19 cellular contexts compared by ENCODE assay signal in genomic region chr10:71375954-71376353, GRCh38. TPM values are rescaled to one million over a fixed set of nuclear protein-coding genes. Genes with fewer than 3 reads are reported as not detected.
DNase-seq lines count a peak whose midpoint lies in the region; ATAC-seq and TF ChIP-seq lines count a peak whose summit lies in the region.
"Had no signal": no experiment of that assay in that cellular context is flagged by ENCODE, and none has a peak within 500 bp of the region (broad histone marks: within the 10 kb centered on the region; RNA-seq: fewer than 3 reads in every experiment).

No MANE protein-coding gene starts in this region.

- peaks cover 76% of the 10 kb centered on the region for H3K4me1 Mint-ChIP-seq in CD14-positive monocyte
- peaks cover 9% of the 10 kb centered on the region for H3K4me1 Mint-ChIP-seq in CD8-positive, alpha-beta T cell (ENCODE audit: low read depth)
- H3K4me1 Mint-ChIP-seq in activated CD4-positive, alpha-beta memory T cell treated with anti-CD3 and anti-CD28 coated beads, Interleukin-2, amount 10 ng/mL, durations not matched to agents 7 days and 5 days = peaks cover 11% of the 10 kb centered on the region

- no peaks in the 10 kb centered on the region for H3K36me3 Mint-ChIP-seq in CD14-positive monocyte
- H3K36me3 Mint-ChIP-seq in CD8-positive, alpha-beta T cell = no peaks in the 10 kb centered on the region
- no peaks in the 10 kb centered on the region for H3K36me3 Mint-ChIP-seq in activated CD4-positive, alpha-beta memory T cell treated with anti-CD3 and anti-CD28 coated beads, Interleukin-2, amount 10 ng/mL, durations not matched to agents 7 days and 5 days (ENCODE audit: low read depth)

- no peaks in the 10 kb centered on the region for H3K27me3 ChIP-seq in CD8-positive, alpha-beta T cell (ENCODE audit: insufficient read depth, low read length)
- H3K27me3 ChIP-seq in lower lobe of right lung (ENCODE audit: low read depth) = no peaks in the 10 kb centered on the region
- H3K27me3 ChIP-seq: BLaER1 had no signal

- CTCF ChIA-PET in CD8-positive, alpha-beta T cell (lab: Charles Lee) = interaction anchor here (1.1 to 3.9 kb wide), 2 partner anchors 9 to 56 kb away, joined by 3 to 23 read pairs; no protein-coding TSS in a partner anchor
- CTCF ChIA-PET in activated CD4-positive, alpha-beta memory T cell treated with anti-CD3 and anti-CD28 coated beads, Interleukin-2, amount 10 ng/mL, durations not matched to agents 7 days and 5 days (lab: Charles Lee) = interaction anchor here (1.3 to 1.6 kb wide), 5 partner anchors 56 to 332 kb away, joined by 3 to 6 read pairs (median 4); partner anchors contain the start of gene SLC29A3
- CTCF ChIA-PET in HEK293T (lab: Yijun Ruan, JAX) = interaction anchor here (0.8 kb wide), 1 partner anchor 157 kb away, joined by 3 read pairs; no protein-coding TSS in a partner anchor

- no peak overlapping the region for H3K27ac ChIP-seq in CD8-positive, alpha-beta T cell (ENCODE audit: low read depth, low read length)
- H3K27ac ChIP-seq in lower lobe of right lung = peak overlapping the region; percentile 88
- H3K27ac ChIP-seq: foreskin keratinocyte had no signal

- H3K4me3 Mint-ChIP-seq in CD14-positive monocyte = no peak overlapping the region
- peak overlapping the region; percentile 57 for H3K4me3 Mint-ChIP-seq in CD8-positive, alpha-beta T cell
- peak overlapping the region; percentile 73 for H3K4me3 Mint-ChIP-seq in activated CD4-positive, alpha-beta memory T cell treated with anti-CD3 and anti-CD28 coated beads, Interleukin-2, amount 10 ng/mL, durations not matched to agents 7 days and 5 days

- peaks cover 6% of the 10 kb centered on the region for H3K4me1 ChIP-seq in CD8-positive, alpha-beta T cell (ENCODE audit: insufficient read depth, low read length)
- peaks cover 41% of the 10 kb centered on the region for H3K4me1 ChIP-seq in lower lobe of right lung
- H3K4me1 ChIP-seq: foreskin keratinocyte had no signal

- no peak for TF ChIP-seq CTCF in CD14-positive monocyte (IDR thresholded peaks at IDR 0.05)
- TF ChIP-seq CTCF in CD8-positive, alpha-beta T cell (IDR thresholded peaks at IDR 0.05) = no peak
- no peak for TF ChIP-seq CTCF in lower lobe of right lung (IDR thresholded peaks at IDR 0.05)

- no peaks in the 10 kb centered on the region for H3K27me3 Mint-ChIP-seq in CD14-positive monocyte (ENCODE audit: low read depth in 3 of 3)
- H3K27me3 Mint-ChIP-seq in CD8-positive, alpha-beta T cell (ENCODE audit: low read depth) = peaks cover 8% of the 10 kb centered on the region
- peaks cover 2% of the 10 kb centered on the region for H3K27me3 Mint-ChIP-seq in activated CD4-positive, alpha-beta memory T cell treated with anti-CD3 and anti-CD28 coated beads, Interleukin-2, amount 10 ng/mL, durations not matched to agents 7 days and 5 days

- H3K36me3 ChIP-seq in CD8-positive, alpha-beta T cell (ENCODE audit: insufficient read depth, low read length) = no peaks in the 10 kb centered on the region
- H3K36me3 ChIP-seq in lower lobe of right lung = no peaks in the 10 kb centered on the region
- H3K36me3 ChIP-seq: BLaER1 had no signal

- DNase-seq in CD14-positive monocyte (ENCODE audit: low spot score) (no peak), lower lobe of right lung (no peak), HEK293T (ENCODE audit: extremely low spot score) (no peak)
- no peak for DNase-seq in CD8-positive, alpha-beta T cell
- DNase-seq in activated CD4-positive, alpha-beta memory T cell treated with anti-CD3 and anti-CD28 coated beads, Interleukin-2, amount 10 ng/mL, durations not matched to agents 7 days and 5 days = no peak
- no peak for DNase-seq in stimulated activated CD4-positive, alpha-beta T cell treated with anti-CD3 and anti-CD28 coated beads, Interleukin-15, amount 100 ng/mL, for 24 hours
- DNase-seq: DND-41; foreskin keratinocyte; left cardiac atrium; NCI-H1417; NCI-H2227 treated with DMSO at 0.1 percent for 48 hours; NK-92 treated with Interleukin-12 subunit alpha and Interleukin-12 subunit beta, amount 100 ng/mL, for 24 hours; small intestine; trophoblast cell had no signal

- POLR2A ChIA-PET in CD8-positive, alpha-beta T cell (lab: Charles Lee) = interaction anchor here (1.0 to 1.1 kb wide), 2 partner anchors 8 to 475 kb away, joined by 3 to 4 read pairs; partner anchors contain the start of gene PSAP
- POLR2A ChIA-PET in activated CD4-positive, alpha-beta memory T cell treated with anti-CD3 and anti-CD28 coated beads, Interleukin-2, amount 10 ng/mL, durations not matched to agents 7 days and 5 days (lab: Charles Lee) = interaction anchor here (1.0 to 2.2 kb wide), 4 partner anchors 14 to 336 kb away, joined by 3 to 10 read pairs (median 4); partner anchors contain the start of gene SLC29A3
- POLR2A ChIA-PET in HEK293T (lab: Yijun Ruan, JAX) = interaction anchor here (2.0 kb wide), 1 partner anchor 12 kb away, joined by 10 read pairs; no protein-coding TSS in a partner anchor

- intact Hi-C loops in CD14-positive monocyte (cut with micrococcal nuclease) = loop anchor here (5.0 to 10.0 kb wide), 4 partner anchors 54 to 946 kb away; partner anchors contain the start of genes SLC29A3 (in 1 of the 2) and VSIR (in 1 of the 2)
- intact Hi-C loops in CD8-positive, alpha-beta T cell (cut with DNase I, micrococcal nuclease) = loop anchor here in 1 of 2 experiments (5.0 kb wide), 1 partner anchor 476 kb away; the partner anchor contains the start of gene PSAP
- intact Hi-C loops in lower lobe of right lung (cut with DNase I) = no loop called here

- ATAC-seq in CD8-positive, alpha-beta T cell = no peak
- ATAC-seq in lower lobe of right lung = no peak
- ATAC-seq in HG03521 (IDR thresholded peaks at IDR 0.05; ENCODE audit: unreplicated experiment) = no peak
- ATAC-seq: activated CD4-positive, CD25-positive, alpha-beta regulatory T cell treated with anti-CD3 and anti-CD28 coated beads, Interleukin-2, amount 50 U/mL, for 24 hours; foreskin keratinocyte; left cardiac atrium had no signal

- H3K27ac Mint-ChIP-seq in CD14-positive monocyte = peak overlapping the region in 5 of 7 donors; percentile 42 to 90 (median 78)
- no peak overlapping the region for H3K27ac Mint-ChIP-seq in CD8-positive, alpha-beta T cell
- no peak overlapping the region for H3K27ac Mint-ChIP-seq in activated CD4-positive, alpha-beta memory T cell treated with anti-CD3 and anti-CD28 coated beads, Interleukin-2, amount 10 ng/mL, durations not matched to agents 7 days and 5 days

- no peak overlapping the region for H3K4me3 ChIP-seq in CD8-positive, alpha-beta T cell (ENCODE audit: low read depth, low read length)
- no peak overlapping the region for H3K4me3 ChIP-seq in lower lobe of right lung

- peaks cover 0 to 2% (median 0%) of the 10 kb centered on the region in 7 donors for H3K9me3 Mint-ChIP-seq in CD14-positive monocyte
- H3K9me3 Mint-ChIP-seq in CD8-positive, alpha-beta T cell = no peaks in the 10 kb centered on the region
- no peaks in the 10 kb centered on the region for H3K9me3 Mint-ChIP-seq in activated CD4-positive, alpha-beta memory T cell treated with anti-CD3 and anti-CD28 coated beads, Interleukin-2, amount 10 ng/mL, durations not matched to agents 7 days and 5 days

- H3K9me3 ChIP-seq in CD8-positive, alpha-beta T cell (ENCODE audit: low read length) = no peaks in the 10 kb centered on the region
- H3K9me3 ChIP-seq in lower lobe of right lung = no peaks in the 10 kb centered on the region
- H3K9me3 ChIP-seq: BLaER1 had no signal

TF ChIP-seq in HEK293T, 16 proteins besides CTCF, POLR2A, EP300 and RAD21:
- TF ChIP-seq ELF4 (IDR thresholded peaks at IDR 0.05) (no peak), SUZ12 (IDR thresholded peaks at IDR 0.05) (no peak), LEF1 (IDR thresholded peaks at IDR 0.05; ENCODE audit: borderline replicate concordance) (no peak), CTBP1 (IDR thresholded peaks at IDR 0.05; ENCODE audit: borderline replicate concordance) (no peak), HDGF (IDR thresholded peaks at IDR 0.05; ENCODE audit: borderline replicate concordance) (no peak)

RNA-seq across cellular contexts. Expression of gene CDH23, which starts 20.8 kb away (rescaled TPM):
- 10 to 100 TPM in 1 of 2 donors, 1 to 10 TPM in 1; 8.2 to 10.5 TPM for polyA plus RNA-seq in CD14-positive monocyte
- total RNA-seq in CD8-positive, alpha-beta T cell = 10 to 100 TPM in 1 of 2 experiments, 1 to 10 TPM in 1; 8.7 to 10.1 TPM
- total RNA-seq in activated CD4-positive, alpha-beta memory T cell treated with anti-CD3 and anti-CD28 coated beads, Interleukin-2, amount 10 ng/mL, durations not matched to agents 7 days and 5 days = 1 to 10 TPM; 1.3 TPM
- 9.4 TPM for total RNA-seq in lower lobe of right lung
- total RNA-seq: astrocyte, endothelial cell of umbilical vein had no signal
- polyA plus RNA-seq: endothelial cell of umbilical vein, foreskin keratinocyte had no signal

RNA-seq across cellular contexts. Expression of gene SLC29A3, which starts 56.9 kb away (rescaled TPM):
- 10 to 100 TPM; 16.6 to 28.4 TPM for polyA plus RNA-seq in CD14-positive monocyte
- total RNA-seq in CD8-positive, alpha-beta T cell = 1 to 10 TPM; 1.4 to 2.9 TPM
- 1 to 10 TPM; 2.6 to 3.2 TPM for total RNA-seq in activated CD4-positive, alpha-beta memory T cell treated with anti-CD3 and anti-CD28 coated beads, Interleukin-2, amount 10 ng/mL, durations not matched to agents 7 days and 5 days
- 13.2 TPM for total RNA-seq in lower lobe of right lung

Comparison
In these comparisons a context has a peak if more than half of its experiments do, and no peak if none do; other contexts are left out.
1. H3K27ac Mint-ChIP-seq: peak in CD14-positive monocyte (5 of 7); none in CD8-positive, alpha-beta T cell (single experiment) and activated CD4-positive, alpha-beta memory T cell treated with anti-CD3 and anti-CD28 coated beads, Interleukin-2, amount 10 ng/mL, durations not matched to agents 7 days and 5 days (single experiment).
2. H3K4me3 Mint-ChIP-seq: peak in CD8-positive, alpha-beta T cell (single experiment) and activated CD4-positive, alpha-beta memory T cell treated with anti-CD3 and anti-CD28 coated beads, Interleukin-2, amount 10 ng/mL, durations not matched to agents 7 days and 5 days (single experiment); none in CD14-positive monocyte (0 of 2).